Comparison of ENCODE assay signal across 8 cellular contexts in genomic region chr4:133146574-133147198, GRCh38. TPM values are rescaled to one million over a fixed set of nuclear protein-coding genes. Genes with fewer than 3 reads are reported as not detected.
DNase-seq lines count a peak whose midpoint lies in the region; ATAC-seq, FAIRE-seq and TF ChIP-seq lines count a peak whose summit lies in the region.

No MANE protein-coding gene starts in this region.

- ATAC-seq in GM19455 (IDR thresholded peaks at IDR 0.05; ENCODE audit: unreplicated experiment) = peak; percentile 71

- no peaks in the 10 kb centered on the region for H4K20me1 ChIP-seq in Loucy (ENCODE audit: insufficient read depth, low read length, poor library complexity, severe bottlenecking)

- H3K27me3 ChIP-seq in Loucy (ENCODE audit: insufficient read depth, low read length, poor library complexity, severe bottlenecking) (no peaks in the 10 kb centered on the region), small intestine (ENCODE audit: control insufficient read depth in 2 of 2, insufficient read depth in 2 of 2, low read length in 2 of 2) (peaks cover 4 to 26% of the 10 kb centered on the region in 2 donors)

- peak overlapping the region; percentile 77 for H2AFZ ChIP-seq in Loucy (ENCODE audit: low read length)

- TF ChIP-seq CTCF in Loucy (conservative IDR thresholded peaks at IDR 0.05; ENCODE audit: low read length) = peak; percentile 79

- H3K27ac ChIP-seq in small intestine (ENCODE audit: low read depth in 1 of 2, low read length in 1 of 2) = no peak overlapping the region

- peak overlapping the region; percentile 90 for H3K4me2 ChIP-seq in Loucy (ENCODE audit: low read depth, low read length, poor library complexity, severe bottlenecking)

- no peaks in the 10 kb centered on the region; the same call in none of the 2 replicates for H3F3A ChIP-seq in Loucy (ENCODE audit: low read depth)

- H3K79me2 ChIP-seq in Loucy (ENCODE audit: insufficient read depth, low read length) = no peaks in the 10 kb centered on the region

- H3K4me1 ChIP-seq in Loucy (ENCODE audit: insufficient read depth, low read length, poor library complexity, severe bottlenecking) (peaks cover 45% of the 10 kb centered on the region), small intestine (ENCODE audit: control insufficient read depth in 2 of 2, insufficient read depth in 1 of 2, low read depth in 1 of 2, low read length in 1 of 2) (no peaks in the 10 kb centered on the region)

- peak overlapping the region; percentile 73 for H3K9ac ChIP-seq in Loucy (ENCODE audit: low read depth, low read length, poor library complexity, severe bottlenecking)

- WGBS in small intestine, 3 donors = 2 to 5% (median 3%) methylated on average over 27 of the region's 27 CpGs

- H3K9me3 ChIP-seq in Loucy (ENCODE audit: insufficient read depth, low read depth, low read length) = no peaks in the 10 kb centered on the region; the same call in 1 of the 2 replicates
- H3K9me3 ChIP-seq in small intestine (ENCODE audit: control insufficient read depth, low read depth) = no peaks in the 10 kb centered on the region

- no peaks in the 10 kb centered on the region for H3K9me2 ChIP-seq in Loucy (replicated peaks; ENCODE audit: low read depth, low read length)

- H3K4me3 ChIP-seq in Loucy (ENCODE audit: low read length, poor library complexity, severe bottlenecking) (peak overlapping the region; percentile 80), small intestine (ENCODE audit: low read depth in 1 of 2, low read length in 2 of 2) (no peak overlapping the region)

- peak; percentile 31 for DNase-seq in DMS114 treated with DMSO at 0.1 percent for 48 hours (lab: John Stamatoyannopoulos, UW; ENCODE audit: unreplicated experiment)
- DNase-seq in amniotic epithelial cell (ENCODE audit: low read depth) = peak; percentile 67
- peak in 48 of 51 donors; percentile 21 to 97 (median 62) for DNase-seq in hypothalamus (lab: John Stamatoyannopoulos, UW)
- peak; percentile 5 for DNase-seq in small intestine
- no peak for DNase-seq in GM19240 (ENCODE audit: insufficient read length, low spot score)
- DNase-seq in stimulated activated CD4-positive, alpha-beta T cell treated with anti-CD3 and anti-CD28 coated beads, Interleukin-12 subunit alpha, Interleukin-12 subunit beta, amount 100 ng/mL, for 4 hours = no peak

- no peaks in the 10 kb centered on the region for H3K36me3 ChIP-seq in Loucy (ENCODE audit: insufficient read depth, low read length)
- H3K36me3 ChIP-seq in small intestine (ENCODE audit: control insufficient read depth in 2 of 2, insufficient read depth in 2 of 2, low read length in 2 of 2) = no peaks in the 10 kb centered on the region

- FAIRE-seq in small intestine (lab: Jason Lieb, UNC) = no peak

RNA-seq across cellular contexts. Expression of gene PCDH10, which starts 2.4 kb away (rescaled TPM):
- under 1 TPM in 1 of 3 donors, not detected in 2; 0.73 TPM for polyA plus RNA-seq in small intestine

Comparison
In these comparisons a context has a peak if more than half of its experiments do, and no peak if none do; other contexts are left out.
1. DNase-seq: peak in DMS114 treated with DMSO at 0.1 percent for 48 hours (single experiment), amniotic epithelial cell (single experiment), hypothalamus (48 of 51) and small intestine (single experiment); none in GM19240 (single experiment) and stimulated activated CD4-positive, alpha-beta T cell treated with anti-CD3 and anti-CD28 coated beads, Interleukin-12 subunit alpha, Interleukin-12 subunit beta, amount 100 ng/mL, for 4 hours (single experiment).